Comparison of ENCODE assay signal across 8 cellular contexts in genomic region chr11:65334696-65335295, GRCh38. TPM values are rescaled to one million over a fixed set of nuclear protein-coding genes. Genes with fewer than 3 reads are reported as not detected.
A peak's percentile ranks its signal among the peaks of the same experiment; 100 is the strongest.
DNase-seq lines count a peak whose midpoint lies in the region; ATAC-seq and TF ChIP-seq lines count a peak whose summit lies in the region.

No MANE protein-coding gene starts in this region.

- H2BK15ac ChIP-seq in mesendoderm (replicated peaks; ENCODE audit: low read depth), result no peak overlapping the region

- H2AK5ac ChIP-seq in mesendoderm (ENCODE audit: low read length), result no peak overlapping the region

- H3K36me3 ChIP-seq in left ventricle myocardium inferior (peaks cover 15% of the 10 kb centered on the region), mesendoderm (ENCODE audit: control insufficient read depth, insufficient read depth, low read length) (no peaks in the 10 kb centered on the region), vagina (peaks cover 0 to 4% of the 10 kb centered on the region in 2 donors)

- peak overlapping the region; percentile 93 for H3K4me3 ChIP-seq in left ventricle myocardium inferior
- peak overlapping the region; percentile 94 for H3K4me3 ChIP-seq in astrocyte of the spinal cord (ENCODE audit: low read depth, low read length)
- peak overlapping the region; percentile 76 for H3K4me3 ChIP-seq in mesendoderm (ENCODE audit: low read length)
- H3K4me3 ChIP-seq in vagina, result peak overlapping the region; percentile 65 to 83

- H3K79me1 ChIP-seq in mesendoderm (ENCODE audit: low read length), result peaks cover 15% of the 10 kb centered on the region

- WGBS in mesendoderm (ENCODE audit: extremely low coverage, insufficient coverage, low lambda C conversion rate), result no CpG with 5 or more reads among the region's 5 CpGs

- intact Hi-C loops in left ventricle myocardium inferior (cut with micrococcal nuclease) (no loop called here), Right ventricle myocardium superior (cut with DNase I) (no loop called here), vagina (cut with DNase I) (loop anchor here (5.0 kb wide), 1 partner anchor 57 kb away; no protein-coding TSS in a partner anchor)

- H3K4me1 ChIP-seq in left ventricle myocardium inferior (peaks cover 65% of the 10 kb centered on the region), mesendoderm (ENCODE audit: control insufficient read depth, low read depth, low read length) (peaks cover 5% of the 10 kb centered on the region), vagina (peaks cover 31% of the 10 kb centered on the region)

- no peak overlapping the region for H4K8ac ChIP-seq in mesendoderm (ENCODE audit: low read depth, low read length)

- H3K27me3 ChIP-seq in left ventricle myocardium inferior (ENCODE audit: low read depth) (no peaks in the 10 kb centered on the region), mesendoderm (ENCODE audit: insufficient read depth, low read length, poor library complexity) (no peaks in the 10 kb centered on the region), vagina (no peaks in the 10 kb centered on the region)

- H3K4me2 ChIP-seq in mesendoderm (ENCODE audit: low read length), result peak overlapping the region; percentile 96

- TF ChIP-seq CTCF in left ventricle myocardium inferior (IDR thresholded peaks at IDR 0.05; ENCODE audit: borderline replicate concordance) (no peak), astrocyte of the spinal cord (IDR thresholded peaks at IDR 0.05; ENCODE audit: low read depth, low read length) (no peak), vagina (IDR thresholded peaks at IDR 0.05) (no peak)

- H4K5ac ChIP-seq in mesendoderm (ENCODE audit: low read length), result no peak overlapping the region

- H3K4ac ChIP-seq in mesendoderm (ENCODE audit: low read depth, low read length), result no peak overlapping the region

- H3K9me3 ChIP-seq in left ventricle myocardium inferior (replicated peaks), result no peaks in the 10 kb centered on the region
- H3K9me3 ChIP-seq in vagina, result no peaks in the 10 kb centered on the region

- H3K18ac ChIP-seq in mesendoderm (ENCODE audit: low read length), result no peak overlapping the region

- H3K23ac ChIP-seq in mesendoderm (ENCODE audit: low read length), result peak overlapping the region; percentile 15

- peaks cover 30% of the 10 kb centered on the region for H3K79me2 ChIP-seq in mesendoderm (ENCODE audit: control insufficient read depth, insufficient read depth, low read length)

- H3K56ac ChIP-seq in mesendoderm (ENCODE audit: low read length), result peak overlapping the region; percentile 98

- in situ Hi-C loops in astrocyte of the spinal cord (cut with HindIII; ENCODE audit: low sequenced_read_pairs), result no loop called here

- TF ChIP-seq POLR2A in vagina (IDR thresholded peaks at IDR 0.05), result no peak

- ATAC-seq in Right ventricle myocardium superior (ENCODE audit: poor library complexity) (no peak), HG02885 (IDR thresholded peaks at IDR 0.05; ENCODE audit: poor library complexity, unreplicated experiment) (no peak)

- no peak overlapping the region for H2BK5ac ChIP-seq in mesendoderm (ENCODE audit: low read length)

- peak overlapping the region; percentile 86 for H3K9ac ChIP-seq in mesendoderm (ENCODE audit: low read length)

- H3K27ac ChIP-seq in left ventricle myocardium inferior (replicated peaks) (peak overlapping the region; percentile 94), mesendoderm (ENCODE audit: low read depth, low read length) (no peak overlapping the region), vagina (peak overlapping the region; percentile 79)

- H2BK120ac ChIP-seq in mesendoderm (ENCODE audit: low read depth, low read length), result no peak overlapping the region

- DNase-seq in left ventricle myocardium inferior (no peak), Right ventricle myocardium superior (no peak), astrocyte of the spinal cord (ENCODE audit: low read depth, low spot score) (no peak), mesendoderm (no peak), vagina (ENCODE audit: extremely low spot score in 2 of 2) (no peak), RPMI8226 (no peak)
- no peak for DNase-seq in stimulated activated CD4-positive, alpha-beta T cell treated with anti-CD3 and anti-CD28 coated beads, Interleukin-1b, Interleukin-23, amount 100 ng/mL, for 48 hours

RNA-seq across cellular contexts. Expression of gene DPF2, which starts 1.1 kb away (rescaled TPM):
- total RNA-seq in left ventricle myocardium inferior (40.6 TPM), Right ventricle myocardium superior (49.3 TPM), vagina (33.1 TPM)
- 57.1 TPM for polyA plus RNA-seq in mesendoderm (2013, experiment 1 of 2)
- polyA plus RNA-seq in mesendoderm (2013, experiment 2 of 2), result 57.4 TPM

RNA-seq across cellular contexts. Expression of gene TIGD3, which starts 19.8 kb away (rescaled TPM):
- total RNA-seq in left ventricle myocardium inferior, result 0.44 TPM
- 1.0 TPM for total RNA-seq in Right ventricle myocardium superior
- 0.13 TPM for polyA plus RNA-seq in mesendoderm (2013, experiment 1 of 2)
- 0.13 TPM for polyA plus RNA-seq in mesendoderm (2013, experiment 2 of 2)
- not detected for total RNA-seq in vagina

RNA-seq across cellular contexts. Expression of gene CDC42EP2, which starts 20.1 kb away (rescaled TPM):
- total RNA-seq in left ventricle myocardium inferior (11.3 TPM), Right ventricle myocardium superior (14.0 TPM), vagina (27.7 TPM)
- polyA plus RNA-seq in mesendoderm (2013, experiment 1 of 2), result 6.5 TPM
- polyA plus RNA-seq in mesendoderm (2013, experiment 2 of 2), result 6.8 TPM

RNA-seq across cellular contexts. Expression of gene SLC25A45, which starts 47.6 kb away (rescaled TPM):
- total RNA-seq in left ventricle myocardium inferior, result 5.0 TPM
- total RNA-seq in Right ventricle myocardium superior, result 5.3 TPM
- 0.95 TPM for polyA plus RNA-seq in mesendoderm (2013, experiment 1 of 2)
- 0.76 TPM for polyA plus RNA-seq in mesendoderm (2013, experiment 2 of 2)
- total RNA-seq in vagina, result 2.2 TPM

RNA-seq across cellular contexts. Expression of gene FRMD8, which starts 51.6 kb away (rescaled TPM):
- total RNA-seq in left ventricle myocardium inferior, result 8.4 TPM
- total RNA-seq in Right ventricle myocardium superior, result 8.6 TPM
- polyA plus RNA-seq in mesendoderm (2013, experiment 1 of 2), result 10.9 TPM
- 10.4 TPM for polyA plus RNA-seq in mesendoderm (2013, experiment 2 of 2)
- total RNA-seq in vagina, result 53.3 TPM
